ENCODE assay signal across 7 cellular contexts in the genomic region with DNA sequence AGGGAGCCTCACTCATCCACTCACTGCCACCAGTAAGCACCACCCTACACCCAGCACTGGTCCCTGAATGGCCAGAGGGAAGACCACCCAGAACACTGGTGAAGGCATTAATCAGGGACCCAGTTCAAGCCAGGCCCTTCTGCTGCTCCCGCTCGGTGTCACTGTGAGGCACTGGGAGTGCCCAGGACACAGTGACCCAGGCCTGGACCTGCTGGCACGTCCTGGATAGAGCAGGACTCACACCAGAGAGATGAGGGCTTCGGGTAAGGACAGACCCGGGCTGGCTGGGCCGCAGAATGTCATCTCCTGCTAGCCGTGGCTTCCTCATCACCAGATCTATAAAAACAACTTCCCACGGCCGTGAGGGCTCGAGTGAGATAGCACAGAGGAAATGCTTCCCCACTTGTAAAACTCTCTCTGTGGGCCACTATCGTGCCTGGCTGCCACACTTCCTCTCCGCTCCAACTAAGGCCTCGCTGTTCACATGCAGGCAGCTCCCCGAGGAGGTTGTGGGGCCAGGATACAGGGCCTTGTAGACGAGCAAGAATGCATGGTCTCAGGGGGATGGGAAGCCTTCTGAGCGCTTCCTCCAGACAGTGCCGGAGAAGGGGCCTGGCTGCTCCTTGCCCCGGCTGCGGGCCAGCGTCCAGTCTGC.
DNase-seq lines count a peak whose midpoint lies in the region; ATAC-seq and TF ChIP-seq lines count a peak whose summit lies in the region.
"Not testable (repeated sequence)": the region's sequence is repeated elsewhere in the genome, so short reads cannot be mapped to it uniquely, and the experiment has no call there.

No MANE protein-coding gene starts in this region.

- not testable (repeated sequence) for H3K4me3 ChIP-seq in IMR-90 (ENCODE audit: insufficient read depth, low read depth, low read length); right lobe of liver

- H2AK5ac ChIP-seq in IMR-90 (ENCODE audit: low read depth, low read length) = 0 out of 2 replicates have a peak overlapping the region, but pooled peaks have one; percentile 8

- CTCF ChIA-PET in IMR-90 (lab: Yijun Ruan, JAX); activated CD4-positive, alpha-beta T cell treated with anti-CD3 and anti-CD28 coated beads for 36 hours (lab: Charles Lee): not testable (repeated sequence)

- not testable (repeated sequence) for H4K20me1 ChIP-seq in IMR-90 (ENCODE audit: insufficient read depth, low read length)

- not testable (repeated sequence) for H3K23ac ChIP-seq in IMR-90 (ENCODE audit: low read depth, low read length)

- H3K36me3 Mint-ChIP-seq in activated CD4-positive, alpha-beta T cell treated with anti-CD3 and anti-CD28 coated beads for 36 hours (ENCODE audit: low read depth) = peaks cover 22% of the 10 kb centered on the region
- not testable (repeated sequence) for H3K36me3 Mint-ChIP-seq in activated naive CD8-positive, alpha-beta T cell treated with anti-CD3 and anti-CD28 coated beads, Interleukin-2, amount 10 ng/mL, durations not matched to agents 7 days and 5 days; nephron (ENCODE audit: low read depth)
- peaks cover 59 to 65% of the 10 kb centered on the region in 2 donors for H3K36me3 Mint-ChIP-seq in stimulated activated naive B cell treated with anti-CD40 and anti-IgM and Interleukin-4, amounts not matched to agents 10 μg/mL and 1 μg/mL and 100 μg/mL, for 72 hours

- dilution Hi-C loops in IMR-90 (cut with HindIII; ENCODE audit: low sequenced_read_pairs, unreplicated experiment) = not testable (repeated sequence)

- not testable (repeated sequence) for H2AFZ ChIP-seq in IMR-90 (replicated peaks; ENCODE audit: low read length, poor library complexity)

- not testable (repeated sequence) for H3K9ac ChIP-seq in IMR-90 (ENCODE audit: low read depth, low read length)

- TF ChIP-seq RAD21 in IMR-90 (IDR thresholded peaks at IDR 0.05; ENCODE audit: low read length) = not testable (repeated sequence)

- not testable (repeated sequence) for H4K8ac ChIP-seq in IMR-90 (ENCODE audit: low read depth in 2 of 2, low read length in 2 of 2)

- not testable (repeated sequence) for H4K5ac ChIP-seq in IMR-90 (ENCODE audit: low read depth, low read length)

- not testable (repeated sequence) for H3K4me3 Mint-ChIP-seq in activated CD4-positive, alpha-beta T cell treated with anti-CD3 and anti-CD28 coated beads for 36 hours; nephron; stimulated activated naive B cell treated with anti-CD40 and anti-IgM and Interleukin-4, amounts not matched to agents 10 μg/mL and 1 μg/mL and 100 μg/mL, for 72 hours
- H3K4me3 Mint-ChIP-seq in activated naive CD8-positive, alpha-beta T cell treated with anti-CD3 and anti-CD28 coated beads, Interleukin-2, amount 10 ng/mL, durations not matched to agents 7 days and 5 days = peak overlapping the region; percentile 29

- not testable (repeated sequence) for H3K36me3 ChIP-seq in IMR-90 (ENCODE audit: control insufficient read depth, insufficient read depth, low read length); right lobe of liver

- not testable (repeated sequence) for H3K56ac ChIP-seq in IMR-90 (ENCODE audit: extremely low read depth, insufficient read depth, low read length)

- POLR2A ChIA-PET in IMR-90 (lab: Charles Lee; ENCODE audit: unreplicated experiment); activated CD4-positive, alpha-beta T cell treated with anti-CD3 and anti-CD28 coated beads for 36 hours (lab: Charles Lee); activated naive CD8-positive, alpha-beta T cell treated with anti-CD3 and anti-CD28 coated beads, Interleukin-2, amount 10 ng/mL, durations not matched to agents 7 days and 5 days (lab: Charles Lee): not testable (repeated sequence)

- H3K27me3 ChIP-seq in IMR-90 (ENCODE audit: control insufficient read depth, insufficient read depth, low read length); right lobe of liver: not testable (repeated sequence)

- not testable (repeated sequence) for BruUV-seq in IMR-90 (replicated peaks; lab: Mats Ljungman, UMichigan)

- WGBS in IMR-90 (ENCODE audit: extremely low coverage in 2 of 2, insufficient read length in 1 of 2), 2 experiments = 80% methylated on average over 3 of the region's 20 CpGs; no CpG with 5 or more reads in 1 of the 2 experiments
- WGBS in right lobe of liver (ENCODE audit: insufficient coverage, low coverage, low lambda C conversion rate, missing lambda C conversion rate) = 0% methylated on average over 1 of the region's 20 CpGs

- H3K4ac ChIP-seq in IMR-90 (ENCODE audit: low read depth, low read length) = not testable (repeated sequence)

- TF ChIP-seq POLR2A in IMR-90 (IDR thresholded peaks at IDR 0.05; ENCODE audit: low read depth, low read length); right lobe of liver (IDR thresholded peaks at IDR 0.05): not testable (repeated sequence)

- H3K18ac ChIP-seq in IMR-90 (ENCODE audit: low read depth, low read length) = not testable (repeated sequence)

- not testable (repeated sequence) for H2BK15ac ChIP-seq in IMR-90 (ENCODE audit: low read depth, low read length)

- DNase-seq in IMR-90; activated naive CD8-positive, alpha-beta T cell treated with anti-CD3 and anti-CD28 coated beads, Interleukin-2, amount 10 ng/mL, durations not matched to agents 7 days and 5 days; stimulated activated naive B cell treated with anti-CD40 and anti-IgM and Interleukin-4, amounts not matched to agents 10 μg/mL and 1 μg/mL and 100 μg/mL, for 72 hours: not testable (repeated sequence)
- peak; percentile 14 for DNase-seq in activated CD4-positive, alpha-beta T cell treated with anti-CD3 and anti-CD28 coated beads for 36 hours
- peak; percentile 66 for DNase-seq in Right ventricle myocardium superior
- peak in 1 of 3 donors; percentile 58 for DNase-seq in right lobe of liver

- H3K27ac Mint-ChIP-seq in activated CD4-positive, alpha-beta T cell treated with anti-CD3 and anti-CD28 coated beads for 36 hours = peak overlapping the region; percentile 5
- H3K27ac Mint-ChIP-seq in activated naive CD8-positive, alpha-beta T cell treated with anti-CD3 and anti-CD28 coated beads, Interleukin-2, amount 10 ng/mL, durations not matched to agents 7 days and 5 days = peak overlapping the region; percentile 71
- peak overlapping the region; percentile 72 to 75 (median 74) for H3K27ac Mint-ChIP-seq in nephron
- H3K27ac Mint-ChIP-seq in stimulated activated naive B cell treated with anti-CD40 and anti-IgM and Interleukin-4, amounts not matched to agents 10 μg/mL and 1 μg/mL and 100 μg/mL, for 72 hours = peak overlapping the region; percentile 88

- TF ChIP-seq CTCF in IMR-90 (conservative IDR thresholded peaks at IDR 0.05; ENCODE audit: low read depth, low read length); right lobe of liver (IDR thresholded peaks at IDR 0.05); nephron (IDR thresholded peaks at IDR 0.05; ENCODE audit: unreplicated experiment in 3 of 3): not testable (repeated sequence)

- not testable (repeated sequence) for H3K9me3 ChIP-seq in IMR-90 (ENCODE audit: control insufficient read depth, insufficient read depth, low read length); right lobe of liver

- not testable (repeated sequence) for H2BK120ac ChIP-seq in IMR-90 (ENCODE audit: low read depth, low read length)

- not testable (repeated sequence) for H3K27me3 Mint-ChIP-seq in activated CD4-positive, alpha-beta T cell treated with anti-CD3 and anti-CD28 coated beads for 36 hours; activated naive CD8-positive, alpha-beta T cell treated with anti-CD3 and anti-CD28 coated beads, Interleukin-2, amount 10 ng/mL, durations not matched to agents 7 days and 5 days; nephron (ENCODE audit: low read depth); stimulated activated naive B cell treated with anti-CD40 and anti-IgM and Interleukin-4, amounts not matched to agents 10 μg/mL and 1 μg/mL and 100 μg/mL, for 72 hours

- in situ Hi-C loops in IMR-90 (cut with MboI; ENCODE audit: low sequenced_read_pairs) = not testable (repeated sequence)

- intact Hi-C loops in IMR-90 (cut with micrococcal nuclease); activated CD4-positive, alpha-beta T cell treated with anti-CD3 and anti-CD28 coated beads for 36 hours (cut with DNase I, micrococcal nuclease); Right ventricle myocardium superior (cut with DNase I); right lobe of liver (cut with DNase I): not testable (repeated sequence)

- H2AK9ac ChIP-seq in IMR-90 (replicated peaks; ENCODE audit: low read depth, low read length, poor library complexity) = not testable (repeated sequence)

- H3K4me1 Mint-ChIP-seq in activated CD4-positive, alpha-beta T cell treated with anti-CD3 and anti-CD28 coated beads for 36 hours = peaks cover 25% of the 10 kb centered on the region
- not testable (repeated sequence) for H3K4me1 Mint-ChIP-seq in activated naive CD8-positive, alpha-beta T cell treated with anti-CD3 and anti-CD28 coated beads, Interleukin-2, amount 10 ng/mL, durations not matched to agents 7 days and 5 days
- peaks cover 17% of the 10 kb centered on the region for H3K4me1 Mint-ChIP-seq in nephron
- peaks cover 9 to 24% of the 10 kb centered on the region in 2 donors for H3K4me1 Mint-ChIP-seq in stimulated activated naive B cell treated with anti-CD40 and anti-IgM and Interleukin-4, amounts not matched to agents 10 μg/mL and 1 μg/mL and 100 μg/mL, for 72 hours

- H3K9me1 ChIP-seq in IMR-90 (ENCODE audit: insufficient read depth, low read length) = not testable (repeated sequence)

- H2BK20ac ChIP-seq in IMR-90 (ENCODE audit: low read depth, low read length) = not testable (repeated sequence)

- H4K91ac ChIP-seq in IMR-90 (ENCODE audit: insufficient read depth, low read depth, low read length) = not testable (repeated sequence)

- H3K4me2 ChIP-seq in IMR-90 (ENCODE audit: low read depth, low read length) = not testable (repeated sequence)

- not testable (repeated sequence) for H2BK5ac ChIP-seq in IMR-90 (ENCODE audit: low read depth, low read length, poor library complexity, severe bottlenecking)

- not testable (repeated sequence) for H3K79me1 ChIP-seq in IMR-90 (ENCODE audit: low read depth in 1 of 2, low read length in 2 of 2)

- H3K27ac ChIP-seq in IMR-90 (ENCODE audit: insufficient read depth, low read length) = not testable (repeated sequence)
- H3K27ac ChIP-seq in right lobe of liver = peak overlapping the region; percentile 33 to 69 (median 36)

- not testable (repeated sequence) for H3K14ac ChIP-seq in IMR-90 (replicated peaks; ENCODE audit: low read depth, low read length)

- not testable (repeated sequence) for H3K4me1 ChIP-seq in IMR-90 (ENCODE audit: control insufficient read depth, insufficient read depth, low read length); right lobe of liver

- not testable (repeated sequence) for ATAC-seq in IMR-90 (ENCODE audit: low read depth)
- peak; percentile 61 for ATAC-seq in activated CD4-positive, alpha-beta T cell treated with anti-CD3 and anti-CD28 coated beads for 36 hours
- ATAC-seq in activated naive CD8-positive, alpha-beta T cell treated with anti-CD3 and anti-CD28 coated beads, Interleukin-2, amount 10 ng/mL, durations not matched to agents 7 days and 5 days (ENCODE audit: low read depth) = peak; percentile 79
- ATAC-seq in Right ventricle myocardium superior (ENCODE audit: poor library complexity) (peak; percentile 79), right lobe of liver (peak; percentile 66 to 83 (median 82))
- ATAC-seq in stimulated activated naive B cell treated with anti-CD40 and anti-IgM and Interleukin-4, amounts not matched to agents 10 μg/mL and 1 μg/mL and 100 μg/mL, for 72 hours (replicated peaks) = peak; percentile 39 to 63

- H3K9me3 Mint-ChIP-seq in activated CD4-positive, alpha-beta T cell treated with anti-CD3 and anti-CD28 coated beads for 36 hours (ENCODE audit: low read depth); stimulated activated naive B cell treated with anti-CD40 and anti-IgM and Interleukin-4, amounts not matched to agents 10 μg/mL and 1 μg/mL and 100 μg/mL, for 72 hours: not testable (repeated sequence)
- H3K9me3 Mint-ChIP-seq in activated naive CD8-positive, alpha-beta T cell treated with anti-CD3 and anti-CD28 coated beads, Interleukin-2, amount 10 ng/mL, durations not matched to agents 7 days and 5 days = peaks cover 11% of the 10 kb centered on the region
- peaks cover 19% of the 10 kb centered on the region for H3K9me3 Mint-ChIP-seq in nephron

Comparison
In these comparisons a context has a peak if more than half of its experiments do, and no peak if none do; other contexts are left out.
1. H3K27ac Mint-ChIP-seq: peak in every context shown above with its lines; median percentile 88 in stimulated activated naive B cell treated with anti-CD40 and anti-IgM and Interleukin-4, amounts not matched to agents 10 μg/mL and 1 μg/mL and 100 μg/mL, for 72 hours; 74 in nephron; 71 in activated naive CD8-positive, alpha-beta T cell treated with anti-CD3 and anti-CD28 coated beads, Interleukin-2, amount 10 ng/mL, durations not matched to agents 7 days and 5 days; 5 in activated CD4-positive, alpha-beta T cell treated with anti-CD3 and anti-CD28 coated beads for 36 hours.